19 cellular contexts compared by ENCODE assay signal in genomic region chr4:42417491-42417890, GRCh38.
"Had no signal": no experiment of that assay in that cellular context is flagged by ENCODE, and none has a peak within 500 bp of the region (broad histone marks: within the 10 kb centered on the region; RNA-seq: fewer than 3 reads in every experiment).

No MANE protein-coding gene starts in this region.

- H3K4me3 ChIP-seq: MG63, SJSA1, SK-N-MC had no signal

- DNase-seq: KBM-7, MG63, NCI-H1092 treated with DMSO at 0.1 percent for 48 hours, NCI-H1436, NCI-H187, NCI-H2029, NCI-H2081 treated with DMSO at 0.1 percent for 48 hours, NCI-H2171, NCI-H226, NCI-H446, NCI-H510A, NCI-H524 treated with DMSO at 0.1 percent for 48 hours, NCI-H69, NCI-H774, Right ventricle myocardium superior, RPMI8226, SIG-M5 had no signal

- H3K9me3 ChIP-seq: MG63, SJSA1 had no signal

- H3K36me3 ChIP-seq: MG63, SJSA1 had no signal

- H3K27ac ChIP-seq: SJSA1, SK-N-MC had no signal

- H3K27me3 ChIP-seq: MG63, SJSA1 had no signal
